Comparison of ENCODE assay signal across 16 cellular contexts in genomic region chr20:63121749-63122405, GRCh38.
A peak's percentile ranks its signal among the peaks of the same experiment; 100 is the strongest.
DNase-seq lines count a peak whose midpoint lies in the region; ATAC-seq, FAIRE-seq and TF ChIP-seq lines count a peak whose summit lies in the region.
"Had no signal": no experiment of that assay in that cellular context is flagged by ENCODE, and none has a peak within 500 bp of the region (broad histone marks: within the 10 kb centered on the region; RNA-seq: fewer than 3 reads in every experiment).

No MANE protein-coding gene starts in this region.

- H3K4me3 ChIP-seq in K562, result no peak overlapping the region
- no peak overlapping the region for H3K4me3 ChIP-seq in HepG2 (replicated peaks in 1 of 3; ENCODE audit: insufficient read depth in 1 of 3, low read depth in 2 of 3, low read length in 3 of 3)
- H3K4me3 ChIP-seq in lower leg skin (ENCODE audit: low read depth, poor library complexity, severe bottlenecking), result no peak overlapping the region

- H3K36me3 ChIP-seq in K562 (ENCODE audit: control insufficient read depth, insufficient read depth, low read length), result no peaks in the 10 kb centered on the region
- H3K36me3 ChIP-seq in HepG2 (replicated peaks in 1 of 2; ENCODE audit: control insufficient read depth in 1 of 2, insufficient read depth in 2 of 2, low read length in 2 of 2), result no peaks in the 10 kb centered on the region

- H3K79me2 ChIP-seq in K562 (ENCODE audit: control insufficient read depth, insufficient read depth, low read length) (no peaks in the 10 kb centered on the region), HepG2 (ENCODE audit: insufficient read depth, low read length) (no peaks in the 10 kb centered on the region)

- FAIRE-seq in K562 (lab: Jason Lieb, UNC) (no peak), HepG2 (lab: Jason Lieb, UNC) (peak; percentile 71)
- FAIRE-seq: A204.1, H1, RCC 7860 had no signal

- TF ChIP-seq RAD21 in K562 (CRISPR knock-in tag; conservative IDR thresholded peaks at IDR 0.05 in 1 of 2, IDR thresholded peaks at IDR 0.05 in 1 of 2), result no peak
- no peak for TF ChIP-seq RAD21 in HepG2 (CRISPR knock-in tag; IDR thresholded peaks at IDR 0.05)

- no peak overlapping the region for H3K4me2 ChIP-seq in K562 (ENCODE audit: insufficient read depth, low read length)
- no peak overlapping the region for H3K4me2 ChIP-seq in HepG2 (ENCODE audit: low read depth, low read length)

- under 1% methylated on average over 23 of the region's 23 CpGs for WGBS in K562 (ENCODE audit: insufficient coverage, low coverage, missing lambda C conversion rate)
- 16% methylated on average over 19 of the region's 23 CpGs for WGBS in HepG2 (ENCODE audit: low lambda C conversion rate)
- WGBS in lower leg skin, 2 donors, result 79 to 85% methylated on average over 23 of the region's 23 CpGs

- no peak for ATAC-seq in K562
- ATAC-seq in HepG2, result no peak
- no peak for ATAC-seq in sciatic nerve
- no peak for ATAC-seq in HG02623 (IDR thresholded peaks at IDR 0.05; ENCODE audit: unreplicated experiment)

- H3K27me3 ChIP-seq in K562 (ENCODE audit: control insufficient read depth in 2 of 2, insufficient read depth in 2 of 2, low read length in 2 of 2), result peaks cover 12 to 95% of the 10 kb centered on the region in 2 experiments; a peak in 4 of 5 replicates
- H3K27me3 ChIP-seq in HepG2 (ENCODE audit: control insufficient read depth in 1 of 2, insufficient read depth in 2 of 2, low read length in 2 of 2), result peaks cover 24 to 98% of the 10 kb centered on the region in 2 experiments

- POLR2A ChIA-PET in K562 (lab: Yijun Ruan, JAX), result interaction anchor here (0.6 kb wide), 1 partner anchor 1684 kb away, joined by 3 read pairs; no protein-coding TSS in a partner anchor
- POLR2A ChIA-PET in HepG2 (lab: Yijun Ruan, JAX), result no interaction called here

- H3K9ac ChIP-seq in K562 (ENCODE audit: insufficient read depth in 1 of 2, low read depth in 2 of 2, low read length in 2 of 2) (no peak overlapping the region), HepG2 (ENCODE audit: insufficient read depth, low read depth, low read length) (no peak overlapping the region)

- H3K9me1 ChIP-seq in K562 (ENCODE audit: control insufficient read depth, insufficient read depth, low read length), result peaks cover under 1% of the 10 kb centered on the region

- H3K9me3 ChIP-seq in K562 (replicated peaks; ENCODE audit: control insufficient read depth, insufficient read depth, low read depth, low read length), result no peaks in the 10 kb centered on the region
- H3K9me3 ChIP-seq in HepG2 (ENCODE audit: low read length), result no peaks in the 10 kb centered on the region

- BruUV-seq in K562 (replicated peaks; lab: Mats Ljungman, UMichigan) (no TSS peak), HepG2 (replicated peaks; lab: Mats Ljungman, UMichigan) (no TSS peak)

- H3K4me1 ChIP-seq in K562 (replicated peaks in 1 of 2; ENCODE audit: control insufficient read depth in 2 of 2, insufficient read depth in 2 of 2, low read length in 2 of 2), result no peaks in the 10 kb centered on the region; a peak in 2 of 5 replicates
- H3K4me1 ChIP-seq in HepG2 (ENCODE audit: insufficient read depth, low read length), result no peaks in the 10 kb centered on the region

- TF ChIP-seq CTCF in K562 (IDR thresholded peaks at IDR 0.05 in 2 of 3, conservative IDR thresholded peaks at IDR 0.05 in 1 of 3; ENCODE audit: insufficient read depth in 2 of 3, low read depth in 1 of 3, low read length in 3 of 3) (no peak), HepG2 (CRISPR knock-in tag; IDR thresholded peaks at IDR 0.05) (no peak), lower leg skin (IDR thresholded peaks at IDR 0.05) (no peak)

- TF ChIP-seq POLR2A in K562 (conservative IDR thresholded peaks at IDR 0.05) (no peak), HepG2 (IDR thresholded peaks at IDR 0.05; ENCODE audit: insufficient read depth in 1 of 2, low read depth in 2 of 2, low read length in 2 of 2) (no peak), lower leg skin (IDR thresholded peaks at IDR 0.05) (no peak)

- intact Hi-C loops in K562 (cut with micrococcal nuclease) (no loop called here), HepG2 (cut with micrococcal nuclease; ENCODE audit: unreplicated experiment) (no loop called here), sciatic nerve (cut with DNase I) (no loop called here), lower leg skin (cut with DNase I; ENCODE audit: low total_unique reads) (no loop called here)

- H2AFZ ChIP-seq in K562 (ENCODE audit: low read depth, low read length) (no peak overlapping the region), HepG2 (ENCODE audit: low read length) (no peak overlapping the region)

- CTCF ChIA-PET in K562 (lab: Yijun Ruan, JAX; ENCODE audit: low intra/inter-chr PET ratio), result no interaction called here
- CTCF ChIA-PET in HepG2 (lab: Yijun Ruan, JAX; ENCODE audit: low intra/inter-chr PET ratio, low total read pairs), result no interaction called here

- H3K27ac ChIP-seq in K562 (ENCODE audit: extremely low read depth, low read depth, low read length), result no peak overlapping the region
- H3K27ac ChIP-seq in HepG2 (ENCODE audit: extremely low read length, insufficient read depth, low read length), result no peak overlapping the region

- H4K20me1 ChIP-seq in K562 (replicated peaks; ENCODE audit: control insufficient read depth, insufficient read depth, low read length) (no peaks in the 10 kb centered on the region; the same call in 1 of the 2 replicates), HepG2 (ENCODE audit: insufficient read depth, low read length) (peaks cover 18% of the 10 kb centered on the region; the same call in 1 of the 2 replicates)

- in situ Hi-C loops in K562 (cut with MboI) (no loop called here), HepG2 (cut with HindIII; ENCODE audit: extremely low pct_ligation_motif_present, low pct_unique_long_range_greater_than_20kb) (no loop called here)

- TF ChIP-seq EP300 in K562 (IDR thresholded peaks at IDR 0.05; ENCODE audit: low read length) (no peak), HepG2 (IDR thresholded peaks at IDR 0.05; ENCODE audit: low read depth in 2 of 2, low read length in 2 of 2) (no peak), HepG2 (CRISPR knock-in tag; IDR thresholded peaks at IDR 0.05; ENCODE audit: borderline replicate concordance) (no peak)

- DNase-seq in activated gamma-delta T cell treated with Interleukin-2 at 50 U/mL for 16 hours (peak; percentile 2), activated gamma-delta T cell (lab: John Stamatoyannopoulos, UW) (no peak), K562 (ENCODE audit: extremely low read depth in 1 of 4, low spot score in 3 of 4) (no peak), HepG2 (ENCODE audit: low spot score) (no peak), sciatic nerve (ENCODE audit: low spot score) (peak; percentile 34), cerebellar nuclear complex (lab: John Stamatoyannopoulos, UW) (no peak), lower leg skin (ENCODE audit: low spot score in 2 of 2) (no peak)
- DNase-seq: C1 segment of cervical spinal cord, Kasumi-1, NCI-H1417 treated with DMSO at 0.1 percent for 48 hours, NCI-H2029 treated with DMSO at 0.1 percent for 48 hours, NCI-H524 had no signal

TF ChIP-seq in K562, 482 proteins besides CTCF, POLR2A, EP300 and RAD21 (continues in another document):
- TF ChIP-seq SRSF1 (IDR thresholded peaks at IDR 0.05; ENCODE audit: low read depth, low read length), result no peak
- TF ChIP-seq IRF2 (CRISPR knock-in tag; IDR thresholded peaks at IDR 0.05), result no peak
- no peak for TF ChIP-seq ZNF717 (CRISPR knock-in tag; IDR thresholded peaks at IDR 0.05)

TF ChIP-seq in HepG2, 621 proteins besides CTCF, POLR2A, EP300 and RAD21 (continues in another document):
- no peak for TF ChIP-seq SCMH1 (CRISPR knock-in tag; IDR thresholded peaks at IDR 0.05; ENCODE audit: borderline replicate concordance)
- no peak for TF ChIP-seq TEAD3 (CRISPR knock-in tag; optimal IDR thresholded peaks at IDR 0.05; ENCODE audit: borderline replicate concordance)
- TF ChIP-seq, protein P1, sequence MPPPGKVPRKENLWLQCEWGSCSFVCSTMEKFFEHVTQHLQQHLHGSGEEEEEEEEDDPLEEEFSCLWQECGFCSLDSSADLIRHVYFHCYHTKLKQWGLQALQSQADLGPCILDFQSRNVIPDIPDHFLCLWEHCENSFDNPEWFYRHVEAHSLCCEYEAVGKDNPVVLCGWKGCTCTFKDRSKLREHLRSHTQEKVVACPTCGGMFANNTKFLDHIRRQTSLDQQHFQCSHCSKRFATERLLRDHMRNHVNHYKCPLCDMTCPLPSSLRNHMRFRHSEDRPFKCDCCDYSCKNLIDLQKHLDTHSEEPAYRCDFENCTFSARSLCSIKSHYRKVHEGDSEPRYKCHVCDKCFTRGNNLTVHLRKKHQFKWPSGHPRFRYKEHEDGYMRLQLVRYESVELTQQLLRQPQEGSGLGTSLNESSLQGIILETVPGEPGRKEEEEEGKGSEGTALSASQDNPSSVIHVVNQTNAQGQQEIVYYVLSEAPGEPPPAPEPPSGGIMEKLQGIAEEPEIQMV (CRISPR knock-in tag; IDR thresholded peaks at IDR 0.05; ENCODE audit: low read depth), result no peak

Comparison
In these comparisons a context has a peak if more than half of its experiments do, and no peak if none do; other contexts are left out.
1. DNase-seq: peak in activated gamma-delta T cell treated with Interleukin-2 at 50 U/mL for 16 hours (single experiment) and sciatic nerve (single experiment); none in activated gamma-delta T cell (single experiment), K562 (0 of 4), HepG2 (single experiment), cerebellar nuclear complex (0 of 2) and lower leg skin (0 of 2).